8 cellular contexts compared by ENCODE assay signal in the genomic region with DNA sequence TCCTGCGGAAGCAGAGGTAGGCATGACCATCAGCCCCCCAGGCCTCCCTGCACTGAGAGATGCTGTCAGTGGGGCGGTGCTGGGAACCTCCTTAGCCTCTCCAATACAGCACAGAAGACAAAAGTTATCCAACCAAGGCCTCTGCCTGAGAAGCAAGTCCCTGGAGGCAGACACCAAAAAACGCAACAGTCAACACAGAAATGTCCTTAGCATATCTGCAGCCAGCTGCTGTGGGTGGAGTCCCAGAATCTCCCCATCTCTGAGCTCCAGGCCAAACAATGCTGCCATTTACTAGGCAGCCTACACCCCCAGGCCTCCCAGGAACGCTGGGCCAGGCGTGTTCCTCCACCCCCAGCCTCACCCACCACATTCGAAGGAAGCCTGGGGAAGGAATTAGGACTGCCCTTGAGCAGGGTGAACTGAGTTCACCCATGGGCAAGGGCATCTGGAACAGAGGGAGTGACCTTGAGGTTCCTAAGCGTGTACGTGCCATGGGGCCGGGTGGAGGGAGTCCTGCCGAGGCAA.
DNase-seq lines count a peak whose midpoint lies in the region; ATAC-seq and TF ChIP-seq lines count a peak whose summit lies in the region.

No MANE protein-coding gene starts in this region.

- peak overlapping the region; percentile 72 for H3K27ac Mint-ChIP-seq in nephron progenitor cell

- H3K4me3 ChIP-seq in choroid plexus epithelial cell (ENCODE audit: low read depth, low read length), result no peak overlapping the region

- no peaks in the 10 kb centered on the region for H3K36me3 Mint-ChIP-seq in nephron progenitor cell (ENCODE audit: low read depth)

- H3K27me3 Mint-ChIP-seq in nephron progenitor cell (ENCODE audit: low read depth, poor library complexity), result no peaks in the 10 kb centered on the region

- peak; percentile 25 for DNase-seq in choroid plexus epithelial cell (ENCODE audit: low read depth)
- DNase-seq in nephron progenitor cell, result no peak
- DNase-seq in NCI-H345 (lab: John Stamatoyannopoulos, UW), result no peak
- DNase-seq in cerebellar cortex (ENCODE audit: low spot score), result no peak
- DNase-seq in HK-2 (ENCODE audit: unreplicated experiment), result no peak

- H3K4me1 Mint-ChIP-seq in nephron progenitor cell, result peaks cover 44% of the 10 kb centered on the region

- H3K9me3 Mint-ChIP-seq in nephron progenitor cell, result peaks cover 3% of the 10 kb centered on the region

- ATAC-seq in GM18511 (IDR thresholded peaks at IDR 0.05; ENCODE audit: unreplicated experiment) (peak; percentile 54), HG02884 (IDR thresholded peaks at IDR 0.05; ENCODE audit: unreplicated experiment) (peak; percentile 78), HG03457 (IDR thresholded peaks at IDR 0.05; ENCODE audit: unreplicated experiment) (no peak)

- TF ChIP-seq CTCF in choroid plexus epithelial cell (conservative IDR thresholded peaks at IDR 0.05; ENCODE audit: low read depth, low read length) (no peak), nephron progenitor cell (IDR thresholded peaks at IDR 0.05) (no peak)

- H3K4me3 Mint-ChIP-seq in nephron progenitor cell, result no peak overlapping the region
